Comparison of ENCODE assay signal across 2 cellular contexts in the genomic region with DNA sequence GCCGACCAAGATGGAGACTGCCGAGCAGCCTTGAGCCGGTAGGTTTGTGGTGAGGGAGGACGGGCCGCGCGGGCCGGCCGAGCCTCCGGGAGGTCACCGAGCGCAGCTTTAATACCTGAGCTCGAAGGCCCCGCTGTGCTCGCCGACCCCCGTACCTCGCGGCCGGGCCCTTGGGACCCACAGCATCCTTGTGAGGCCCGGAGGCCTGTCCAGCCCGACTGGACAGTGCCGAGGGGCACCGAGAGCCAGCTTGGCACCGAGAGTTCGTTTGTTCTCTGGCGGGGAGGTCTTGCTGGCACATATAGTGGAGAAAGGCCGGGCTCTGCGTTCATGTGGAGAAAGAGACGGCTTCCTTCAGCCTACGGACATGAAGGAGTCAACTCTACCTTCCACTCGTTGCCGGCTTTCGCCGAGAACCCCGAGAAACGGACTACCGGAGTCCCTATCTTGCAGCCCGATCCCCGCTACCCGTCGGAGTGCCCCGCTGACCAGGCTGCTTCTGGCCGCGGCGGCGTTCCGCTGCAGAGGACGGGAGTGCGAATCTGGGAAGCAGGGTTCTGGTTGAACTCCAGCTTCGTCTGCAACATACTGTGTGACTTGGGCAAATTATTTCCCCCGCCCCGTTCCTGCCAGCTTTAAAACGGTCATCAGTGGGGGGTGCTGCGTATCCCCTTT.
TF ChIP-seq lines count a peak whose summit lies in the region.

No MANE protein-coding gene starts in this region.

TF ChIP-seq in K562, 482 proteins besides CTCF, POLR2A, EP300 and RAD21 (continues in another document):
- TF ChIP-seq, protein P1, sequence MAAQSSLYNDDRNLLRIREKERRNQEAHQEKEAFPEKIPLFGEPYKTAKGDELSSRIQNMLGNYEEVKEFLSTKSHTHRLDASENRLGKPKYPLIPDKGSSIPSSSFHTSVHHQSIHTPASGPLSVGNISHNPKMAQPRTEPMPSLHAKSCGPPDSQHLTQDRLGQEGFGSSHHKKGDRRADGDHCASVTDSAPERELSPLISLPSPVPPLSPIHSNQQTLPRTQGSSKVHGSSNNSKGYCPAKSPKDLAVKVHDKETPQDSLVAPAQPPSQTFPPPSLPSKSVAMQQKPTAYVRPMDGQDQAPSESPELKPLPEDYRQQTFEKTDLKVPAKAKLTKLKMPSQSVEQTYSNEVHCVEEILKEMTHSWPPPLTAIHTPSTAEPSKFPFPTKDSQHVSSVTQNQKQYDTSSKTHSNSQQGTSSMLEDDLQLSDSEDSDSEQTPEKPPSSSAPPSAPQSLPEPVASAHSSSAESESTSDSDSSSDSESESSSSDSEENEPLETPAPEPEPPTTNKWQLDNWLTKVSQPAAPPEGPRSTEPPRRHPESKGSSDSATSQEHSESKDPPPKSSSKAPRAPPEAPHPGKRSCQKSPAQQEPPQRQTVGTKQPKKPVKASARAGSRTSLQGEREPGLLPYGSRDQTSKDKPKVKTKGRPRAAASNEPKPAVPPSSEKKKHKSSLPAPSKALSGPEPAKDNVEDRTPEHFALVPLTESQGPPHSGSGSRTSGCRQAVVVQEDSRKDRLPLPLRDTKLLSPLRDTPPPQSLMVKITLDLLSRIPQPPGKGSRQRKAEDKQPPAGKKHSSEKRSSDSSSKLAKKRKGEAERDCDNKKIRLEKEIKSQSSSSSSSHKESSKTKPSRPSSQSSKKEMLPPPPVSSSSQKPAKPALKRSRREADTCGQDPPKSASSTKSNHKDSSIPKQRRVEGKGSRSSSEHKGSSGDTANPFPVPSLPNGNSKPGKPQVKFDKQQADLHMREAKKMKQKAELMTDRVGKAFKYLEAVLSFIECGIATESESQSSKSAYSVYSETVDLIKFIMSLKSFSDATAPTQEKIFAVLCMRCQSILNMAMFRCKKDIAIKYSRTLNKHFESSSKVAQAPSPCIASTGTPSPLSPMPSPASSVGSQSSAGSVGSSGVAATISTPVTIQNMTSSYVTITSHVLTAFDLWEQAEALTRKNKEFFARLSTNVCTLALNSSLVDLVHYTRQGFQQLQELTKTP (IDR thresholded peaks at IDR 0.05; ENCODE audit: low read depth in 1 of 2, partially characterized antibody in 2 of 2): no peak
- TF ChIP-seq, protein P2, sequence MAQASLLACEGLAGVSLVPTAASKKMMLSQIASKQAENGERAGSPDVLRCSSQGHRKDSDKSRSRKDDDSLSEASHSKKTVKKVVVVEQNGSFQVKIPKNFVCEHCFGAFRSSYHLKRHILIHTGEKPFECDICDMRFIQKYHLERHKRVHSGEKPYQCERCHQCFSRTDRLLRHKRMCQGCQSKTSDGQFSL (CRISPR knock-in tag; IDR thresholded peaks at IDR 0.05): peak; percentile 43; the same call in 1 of the 2 replicates
- TF ChIP-seq, protein P2 (tag; IDR thresholded peaks at IDR 0.05): no peak
- TF ChIP-seq CBFA2T2 (conservative IDR thresholded peaks at IDR 0.05): no peak
- TF ChIP-seq SAP30 (IDR thresholded peaks at IDR 0.05; ENCODE audit: borderline replicate concordance, insufficient read depth, low read depth, low read length, poor library complexity, severe bottlenecking): peak; percentile 78
- TF ChIP-seq ZNF217 (CRISPR knock-in tag; IDR thresholded peaks at IDR 0.05): no peak
- 0 out of 2 replicates have a peak, but pooled peaks have one; percentile 58 for TF ChIP-seq BRD4 (IDR thresholded peaks at IDR 0.05)
- TF ChIP-seq FOXM1 (IDR thresholded peaks at IDR 0.05; ENCODE audit: low read depth): no peak
- TF ChIP-seq FOXM1 (CRISPR knock-in tag; IDR thresholded peaks at IDR 0.05; ENCODE audit: low read depth): 0 out of 2 replicates have a peak, but pooled peaks have one; percentile 35
- 0 out of 2 replicates have a peak, but pooled peaks have one; percentile 43 for TF ChIP-seq ZNF232 (CRISPR knock-in tag; IDR thresholded peaks at IDR 0.05)
- TF ChIP-seq, protein P3, sequence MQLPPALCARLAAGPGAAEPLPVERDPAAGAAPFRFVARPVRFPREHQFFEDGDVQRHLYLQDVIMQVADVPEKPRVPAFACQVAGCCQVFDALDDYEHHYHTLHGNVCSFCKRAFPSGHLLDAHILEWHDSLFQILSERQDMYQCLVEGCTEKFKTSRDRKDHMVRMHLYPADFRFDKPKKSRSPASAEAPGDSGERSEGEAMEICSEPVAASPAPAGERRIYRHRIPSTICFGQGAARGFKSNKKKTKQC (CRISPR knock-in tag; IDR thresholded peaks at IDR 0.05): no peak
- peak; percentile 92 for TF ChIP-seq PHF20 (IDR thresholded peaks at IDR 0.05; ENCODE audit: partially characterized antibody)
- TF ChIP-seq TAF7 (tag; IDR thresholded peaks at IDR 0.05): 0 out of 2 replicates have a peak, but pooled peaks have one; percentile 33
- TF ChIP-seq SRSF9 (IDR thresholded peaks at IDR 0.05; ENCODE audit: borderline replicate concordance, low read depth, low read length): no peak
- TF ChIP-seq, protein P4, sequence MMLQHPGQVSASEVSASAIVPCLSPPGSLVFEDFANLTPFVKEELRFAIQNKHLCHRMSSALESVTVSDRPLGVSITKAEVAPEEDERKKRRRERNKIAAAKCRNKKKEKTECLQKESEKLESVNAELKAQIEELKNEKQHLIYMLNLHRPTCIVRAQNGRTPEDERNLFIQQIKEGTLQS (IDR thresholded peaks at IDR 0.05): no peak
- TF ChIP-seq, protein P4 (CRISPR knock-in tag; conservative IDR thresholded peaks at IDR 0.05): 0 out of 2 replicates have a peak, but pooled peaks have one; percentile 8
- no peak for TF ChIP-seq ZNF384 (IDR thresholded peaks at IDR 0.05; ENCODE audit: low read depth, low read length)
- TF ChIP-seq KDM5B (IDR thresholded peaks at IDR 0.05; ENCODE audit: insufficient replicate concordance, low read depth, low read length): peak; percentile 46
- no peak for TF ChIP-seq FUS (optimal IDR thresholded peaks at IDR 0.05; ENCODE audit: low read depth, low read length)
- no peak for TF ChIP-seq NFIX (CRISPR knock-in tag; IDR thresholded peaks at IDR 0.05; ENCODE audit: low read depth)
- no peak for TF ChIP-seq SAFB (IDR thresholded peaks at IDR 0.05; ENCODE audit: borderline replicate concordance, low read depth, low read length)
- TF ChIP-seq HNRNPK (IDR thresholded peaks at IDR 0.05; ENCODE audit: low read depth, low read length, poor library complexity, severe bottlenecking): no peak
- no peak for TF ChIP-seq CBX5 (IDR thresholded peaks at IDR 0.05; ENCODE audit: borderline replicate concordance, low read depth)
- TF ChIP-seq HDAC1 (IDR thresholded peaks at IDR 0.05): peak in 1 of 2 experiments; percentile 31; a peak in 1 of 4 replicates
- TF ChIP-seq RBM14 (IDR thresholded peaks at IDR 0.05; ENCODE audit: borderline replicate concordance, insufficient read depth, low read depth, low read length): 0 out of 2 replicates have a peak, but pooled peaks have one; percentile 24
- peak; percentile 77 for TF ChIP-seq ZFX (CRISPR knock-in tag; IDR thresholded peaks at IDR 0.05)

TF ChIP-seq in liver, 16 proteins besides CTCF, POLR2A, EP300 and RAD21:
- TF ChIP-seq YY1 (IDR thresholded peaks at IDR 0.05) (peak; percentile 36), SP1 (IDR thresholded peaks at IDR 0.05) (no peak), RXRA (IDR thresholded peaks at IDR 0.05) (no peak)
- TF ChIP-seq, protein P4 (IDR thresholded peaks at IDR 0.05): no peak
